8 cellular contexts compared by ENCODE assay signal in the genomic region with DNA sequence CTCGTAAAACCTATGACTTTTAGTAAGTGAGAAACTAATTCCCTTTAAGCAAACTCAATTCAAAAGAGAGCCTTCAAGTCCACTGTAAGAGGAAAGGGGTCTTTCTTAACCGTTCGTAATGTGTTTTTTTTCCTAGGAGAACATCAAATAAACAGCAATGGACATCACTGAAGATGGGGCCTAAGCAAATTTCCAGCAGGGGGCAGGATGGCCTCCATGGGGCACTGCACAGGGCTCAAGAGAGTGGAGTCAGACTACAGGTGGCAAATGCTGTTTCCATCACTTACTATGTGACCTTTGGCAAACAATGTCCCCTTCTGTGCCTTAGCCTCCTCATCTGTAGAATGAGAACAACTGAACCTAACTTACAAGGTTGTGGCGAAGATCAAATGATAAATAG.
A peak's percentile ranks its signal among the peaks of the same experiment; 100 is the strongest.
DNase-seq lines count a peak whose midpoint lies in the region; ATAC-seq, FAIRE-seq and TF ChIP-seq lines count a peak whose summit lies in the region.

No MANE protein-coding gene starts in this region.

- H3K36me3 ChIP-seq in GM23338 (ENCODE audit: insufficient read depth) (no peaks in the 10 kb centered on the region), keratinocyte (ENCODE audit: control insufficient read depth in 2 of 2, extremely low read depth in 1 of 2, insufficient read depth in 2 of 2, low read length in 2 of 2) (peaks cover 0 to 4% of the 10 kb centered on the region in 2 experiments)

- no peak overlapping the region for H3K4me2 ChIP-seq in GM23338
- no peak overlapping the region for H3K4me2 ChIP-seq in keratinocyte (ENCODE audit: control insufficient read depth, extremely low read depth, insufficient read depth, low read depth, low read length)

- H3K27ac ChIP-seq in AG04450 (ENCODE audit: low read depth, low read length), result no peak overlapping the region
- H3K27ac ChIP-seq in GM23338 (ENCODE audit: low read depth), result no peak overlapping the region
- H3K27ac ChIP-seq in keratinocyte (ENCODE audit: control insufficient read depth, insufficient read depth, low read length), result no peak overlapping the region

- intact Hi-C loops in activated CD4-positive, alpha-beta memory T cell treated with anti-CD3 and anti-CD28 coated beads for 36 hours (cut with micrococcal nuclease), result loop anchor here (2.0 to 5.0 kb wide), 3 partner anchors 51 to 130 kb away; no protein-coding TSS in a partner anchor
- intact Hi-C loops in Right ventricle myocardium inferior (cut with DNase I), result no loop called here

- dilution Hi-C loops in keratinocyte (cut with MboI; ENCODE audit: extremely low pct_ligation_motif_present, low sequenced_read_pairs), result no loop called here

- H3K4me1 Mint-ChIP-seq in GM23338, result no peaks in the 10 kb centered on the region; the same call in 2 of the 3 replicates
- no peaks in the 10 kb centered on the region for H3K4me1 Mint-ChIP-seq in activated CD4-positive, alpha-beta memory T cell treated with anti-CD3 and anti-CD28 coated beads for 36 hours (ENCODE audit: low read depth)

- peaks cover 12% of the 10 kb centered on the region for H3K9me3 Mint-ChIP-seq in GM23338
- H3K9me3 Mint-ChIP-seq in activated CD4-positive, alpha-beta memory T cell treated with anti-CD3 and anti-CD28 coated beads for 36 hours, result no peaks in the 10 kb centered on the region

- H3K4me3 ChIP-seq in AG04450 (ENCODE audit: low read depth, low read length) (no peak overlapping the region), GM23338 (no peak overlapping the region), keratinocyte (ENCODE audit: control insufficient read depth in 2 of 3, extremely low read depth in 1 of 3, insufficient read depth in 2 of 3, low read depth in 1 of 3, low read length in 3 of 3) (no peak overlapping the region)

- H3K36me3 Mint-ChIP-seq in GM23338 (ENCODE audit: low read depth), result peaks cover 10% of the 10 kb centered on the region
- H3K36me3 Mint-ChIP-seq in activated CD4-positive, alpha-beta memory T cell treated with anti-CD3 and anti-CD28 coated beads for 36 hours, result no peaks in the 10 kb centered on the region

- ATAC-seq in GM23338 (peak; percentile 40; the same call in 1 of the 3 replicates), HG03342 (IDR thresholded peaks at IDR 0.05; ENCODE audit: unreplicated experiment) (no peak), HG02759 (IDR thresholded peaks at IDR 0.05; ENCODE audit: unreplicated experiment) (no peak), Right ventricle myocardium inferior (no peak)

- H3K9me1 ChIP-seq in keratinocyte (ENCODE audit: control insufficient read depth, extremely low read depth, insufficient read depth, low read length), result no peaks in the 10 kb centered on the region

- H3K4me3 Mint-ChIP-seq in GM23338, result no peak overlapping the region
- H3K4me3 Mint-ChIP-seq in activated CD4-positive, alpha-beta memory T cell treated with anti-CD3 and anti-CD28 coated beads for 36 hours, result no peak overlapping the region

- no peaks in the 10 kb centered on the region for H3F3A ChIP-seq in GM23338 (replicated peaks; ENCODE audit: low read depth)

- no peaks in the 10 kb centered on the region for H3K9me3 ChIP-seq in AG04450 (ENCODE audit: control insufficient read depth, insufficient read depth, low read length)
- H3K9me3 ChIP-seq in keratinocyte (ENCODE audit: control insufficient read depth, low read depth, low read length), result no peaks in the 10 kb centered on the region

- no peak overlapping the region for H3K27ac Mint-ChIP-seq in GM23338
- H3K27ac Mint-ChIP-seq in activated CD4-positive, alpha-beta memory T cell treated with anti-CD3 and anti-CD28 coated beads for 36 hours, result no peak overlapping the region

- H3K79me2 ChIP-seq in GM23338 (replicated peaks; ENCODE audit: insufficient read depth) (no peaks in the 10 kb centered on the region), keratinocyte (ENCODE audit: control insufficient read depth, insufficient read depth, low read length) (no peaks in the 10 kb centered on the region)

- TF ChIP-seq CTCF in AG04450 (IDR thresholded peaks at IDR 0.05; ENCODE audit: low read depth, low read length), result peak; percentile 21; the same call in 1 of the 2 replicates
- peak; percentile 54 to 61 for TF ChIP-seq CTCF in GM23338 (conservative IDR thresholded peaks at IDR 0.05; ENCODE audit: low read depth in 2 of 2)
- peak; percentile 50 to 65 (median 59) for TF ChIP-seq CTCF in keratinocyte (optimal IDR thresholded peaks at IDR 0.05 in 1 of 3, IDR thresholded peaks at IDR 0.05 in 1 of 3, conservative IDR thresholded peaks at IDR 0.05 in 1 of 3; ENCODE audit: extremely low read depth in 1 of 3, insufficient read depth in 2 of 3, low read length in 3 of 3)

- peaks cover 4% of the 10 kb centered on the region for H3K27me3 Mint-ChIP-seq in GM23338 (ENCODE audit: insufficient read depth, low read depth, poor library complexity)
- H3K27me3 Mint-ChIP-seq in activated CD4-positive, alpha-beta memory T cell treated with anti-CD3 and anti-CD28 coated beads for 36 hours, result no peaks in the 10 kb centered on the region

- H4K20me1 ChIP-seq in GM23338 (replicated peaks; ENCODE audit: insufficient read depth), result no peaks in the 10 kb centered on the region
- H4K20me1 ChIP-seq in keratinocyte (ENCODE audit: control insufficient read depth, extremely low read depth, insufficient read depth, low read length), result no peaks in the 10 kb centered on the region

- DNase-seq in AG04450 (ENCODE audit: low read depth, low spot score) (no peak), GM23338 (ENCODE audit: low spot score) (no peak), keratinocyte (ENCODE audit: low read depth, low spot score) (no peak), putamen (ENCODE audit: low spot score) (no peak), Right ventricle myocardium inferior (ENCODE audit: missing footprints) (no peak)
- DNase-seq in activated CD4-positive, alpha-beta memory T cell treated with anti-CD3 and anti-CD28 coated beads for 36 hours, result peak; percentile 57

- H3K4me1 ChIP-seq in GM23338 (ENCODE audit: insufficient read depth) (no peaks in the 10 kb centered on the region; the same call in 1 of the 2 replicates), keratinocyte (ENCODE audit: control insufficient read depth, extremely low read depth, insufficient read depth, low read length) (peaks cover 15% of the 10 kb centered on the region)

- H2AFZ ChIP-seq in GM23338, result no peak overlapping the region
- H2AFZ ChIP-seq in keratinocyte (ENCODE audit: control insufficient read depth, low read length), result no peak overlapping the region

- POLR2A ChIA-PET in AG04450 (lab: Yijun Ruan, JAX), result no interaction called here
- POLR2A ChIA-PET in activated CD4-positive, alpha-beta memory T cell treated with anti-CD3 and anti-CD28 coated beads for 36 hours (lab: Charles Lee), result no interaction called here

- CTCF ChIA-PET in AG04450 (lab: Charles Lee), result interaction anchor here (2.5 kb wide), 1 partner anchor 23 kb away, joined by 13 read pairs; no protein-coding TSS in a partner anchor
- CTCF ChIA-PET in activated CD4-positive, alpha-beta memory T cell treated with anti-CD3 and anti-CD28 coated beads for 36 hours (lab: Charles Lee), result interaction anchor here (0.7 to 1.4 kb wide), 5 partner anchors 14 to 127 kb away, joined by 3 to 8 read pairs (median 3); no protein-coding TSS in a partner anchor

- H3K9ac ChIP-seq in keratinocyte (ENCODE audit: control insufficient read depth, extremely low read depth, insufficient read depth, low read length), result no peak overlapping the region

- H3K9me2 ChIP-seq in GM23338 (ENCODE audit: insufficient read depth), result 0 out of 2 replicates have a peak, but pooled peaks cover 9% of the 10 kb centered on the region

- FAIRE-seq in keratinocyte (lab: Jason Lieb, UNC), result no peak

- no peaks in the 10 kb centered on the region for H3K27me3 ChIP-seq in AG04450 (ENCODE audit: control insufficient read depth, insufficient read depth, low read length)
- no peaks in the 10 kb centered on the region for H3K27me3 ChIP-seq in GM23338 (ENCODE audit: insufficient read depth)
- H3K27me3 ChIP-seq in keratinocyte (ENCODE audit: control insufficient read depth, extremely low read depth, insufficient read depth, low read length), result no peaks in the 10 kb centered on the region

TF ChIP-seq in GM23338, 12 proteins besides CTCF, POLR2A, EP300 and RAD21:
- TF ChIP-seq ZNF331 (CRISPR knock-in tag; IDR thresholded peaks at IDR 0.05; ENCODE audit: low read depth), result no peak
- no peak for TF ChIP-seq STAT1 (IDR thresholded peaks at IDR 0.05; ENCODE audit: unreplicated experiment)
- TF ChIP-seq EZH2phosphoT487 (IDR thresholded peaks at IDR 0.05; ENCODE audit: unreplicated experiment), result no peak
- TF ChIP-seq JUNB (IDR thresholded peaks at IDR 0.05; ENCODE audit: unreplicated experiment), result no peak
- TF ChIP-seq EZH2 (IDR thresholded peaks at IDR 0.05; ENCODE audit: low read depth, unreplicated experiment), result no peak
- TF ChIP-seq, protein P1, sequence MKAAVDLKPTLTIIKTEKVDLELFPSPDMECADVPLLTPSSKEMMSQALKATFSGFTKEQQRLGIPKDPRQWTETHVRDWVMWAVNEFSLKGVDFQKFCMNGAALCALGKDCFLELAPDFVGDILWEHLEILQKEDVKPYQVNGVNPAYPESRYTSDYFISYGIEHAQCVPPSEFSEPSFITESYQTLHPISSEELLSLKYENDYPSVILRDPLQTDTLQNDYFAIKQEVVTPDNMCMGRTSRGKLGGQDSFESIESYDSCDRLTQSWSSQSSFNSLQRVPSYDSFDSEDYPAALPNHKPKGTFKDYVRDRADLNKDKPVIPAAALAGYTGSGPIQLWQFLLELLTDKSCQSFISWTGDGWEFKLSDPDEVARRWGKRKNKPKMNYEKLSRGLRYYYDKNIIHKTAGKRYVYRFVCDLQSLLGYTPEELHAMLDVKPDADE (IDR thresholded peaks at IDR 0.05), result no peak
- TF ChIP-seq POLR2AphosphoS5 (IDR thresholded peaks at IDR 0.05; ENCODE audit: low read depth), result no peak
- TF ChIP-seq CREB1 (CRISPR knock-in tag; IDR thresholded peaks at IDR 0.05; ENCODE audit: low read depth), result no peak
